In genomic region chr19:517721-518136, GRCh38 we compare ENCODE assay signal across 21 cellular contexts. TPM values are rescaled to one million over a fixed set of nuclear protein-coding genes. Genes with fewer than 3 reads are reported as not detected.
"Had no signal": no experiment of that assay in that cellular context is flagged by ENCODE, and none has a peak within 500 bp of the region (broad histone marks: within the 10 kb centered on the region; RNA-seq: fewer than 3 reads in every experiment).

No MANE protein-coding gene starts in this region.

- H3K36me3 ChIP-seq: uterus had no signal

- H3K27ac ChIP-seq: coronary artery, neutrophil, tibial artery, upper lobe of left lung had no signal

- H3K4me3 Mint-ChIP-seq: endodermal cell had no signal

- H3K27me3 ChIP-seq: tibial artery, upper lobe of left lung, uterus had no signal

- H3K4me3 ChIP-seq: coronary artery, lung, tibial artery, upper lobe of left lung, uterus had no signal

- H3K27me3 Mint-ChIP-seq: naive thymus-derived CD4-positive, alpha-beta T cell had no signal

- H3K4me1 Mint-ChIP-seq: endodermal cell had no signal

- H3K9me3 Mint-ChIP-seq: endodermal cell; naive thymus-derived CD4-positive, alpha-beta T cell had no signal

- H3K27ac Mint-ChIP-seq: endodermal cell had no signal

- H3K4me1 ChIP-seq: tibial artery, uterus had no signal

- H3K9me3 ChIP-seq: neutrophil, tibial artery, upper lobe of left lung, uterus had no signal

- DNase-seq: effector CD4-positive, alpha-beta T cell; endodermal cell; left colon; left ventricle myocardium superior; naive thymus-derived CD4-positive, alpha-beta T cell; small intestine; stimulated activated CD4-positive, alpha-beta T cell treated with anti-CD3 and anti-CD28 coated beads, Interleukin-12 subunit alpha, Interleukin-12 subunit beta, amount 100 ng/mL, for 4 hours; stimulated activated naive CD4-positive, alpha-beta T cell treated with Interleukin-2 at 50 U/mL for 16 hours; tibial artery; upper lobe of left lung had no signal

RNA-seq across cellular contexts. Expression of gene MADCAM1, which starts 21.4 kb away (rescaled TPM):
- total RNA-seq: dermis microvascular lymphatic vessel endothelial cell, mononuclear cell had no signal

RNA-seq across cellular contexts. Expression of gene GZMM, which starts 26.1 kb away (rescaled TPM):
- total RNA-seq: dermis microvascular lymphatic vessel endothelial cell, endothelial cell of umbilical vein, glomerular endothelial cell, kidney epithelial cell, pulmonary artery endothelial cell, temporal lobe had no signal
- polyA plus RNA-seq: endothelial cell of umbilical vein had no signal
